ENCODE assay signal across 3 cellular contexts in genomic region chr10:24842856-24843255, GRCh38.
"Had no signal": no experiment of that assay in that cellular context is flagged by ENCODE, and none has a peak within 500 bp of the region (broad histone marks: within the 10 kb centered on the region; RNA-seq: fewer than 3 reads in every experiment).

No MANE protein-coding gene starts in this region.

- H3K4me3 ChIP-seq: GM12878 had no signal

- DNase-seq: GDM1, GF-D8 had no signal
